14 cellular contexts compared by ENCODE assay signal in the genomic region with DNA sequence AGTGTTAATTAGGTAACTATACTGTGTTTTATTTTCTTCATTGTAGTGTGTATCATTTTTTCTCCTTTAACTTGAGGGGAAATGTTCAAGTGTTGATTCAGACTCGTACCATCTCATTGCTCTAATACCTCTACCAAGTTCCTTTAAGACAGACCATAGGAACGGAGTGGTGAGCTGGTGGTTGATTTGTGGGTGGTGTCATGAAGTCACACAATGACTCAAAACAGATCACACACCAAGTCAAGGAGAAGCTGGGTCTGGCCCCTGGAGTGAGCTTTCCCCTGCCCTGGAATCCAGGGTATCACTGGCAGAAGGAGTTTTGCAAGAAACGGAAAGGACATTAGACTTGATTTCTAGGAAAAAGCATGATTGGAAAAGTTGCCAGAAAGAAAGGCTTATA.
DNase-seq lines count a peak whose midpoint lies in the region; ATAC-seq and TF ChIP-seq lines count a peak whose summit lies in the region.
"Had no signal": no experiment of that assay in that cellular context is flagged by ENCODE, and none has a peak within 500 bp of the region (broad histone marks: within the 10 kb centered on the region; RNA-seq: fewer than 3 reads in every experiment).

No MANE protein-coding gene starts in this region.

- no peak for TF ChIP-seq CTCF in left lung (IDR thresholded peaks at IDR 0.05)

- H3K9me3 ChIP-seq in left lung = no peaks in the 10 kb centered on the region
- H3K9me3 ChIP-seq: lower lobe of right lung, prostate gland had no signal

- H3K9me3 Mint-ChIP-seq in activated T-helper 17 cell treated with anti-CD3 and anti-CD28 coated beads, Interleukin-2, amount 50 U/mL, for 72 hours = no peaks in the 10 kb centered on the region
- H3K9me3 Mint-ChIP-seq: CD4-positive, alpha-beta T cell had no signal

- H3K4me1 ChIP-seq in left lung = no peaks in the 10 kb centered on the region
- H3K4me1 ChIP-seq: prostate gland had no signal

- H3K4me3 ChIP-seq in left lung = no peak overlapping the region
- H3K4me3 ChIP-seq: lower lobe of right lung, prostate gland had no signal

- no peaks in the 10 kb centered on the region for H3K36me3 ChIP-seq in left lung
- H3K36me3 ChIP-seq: lower lobe of right lung, prostate gland had no signal

- no peaks in the 10 kb centered on the region for H3K27me3 Mint-ChIP-seq in activated T-helper 17 cell treated with anti-CD3 and anti-CD28 coated beads, Interleukin-2, amount 50 U/mL, for 72 hours
- H3K27me3 Mint-ChIP-seq: CD4-positive, alpha-beta T cell had no signal

- no peak overlapping the region for H3K27ac ChIP-seq in left lung
- H3K27ac ChIP-seq: lower lobe of right lung, prostate gland had no signal

- peak; percentile 29 for DNase-seq in stimulated activated naive CD4-positive, alpha-beta T cell treated with Interleukin-2 at 50 U/mL for 16 hours (lab: John Stamatoyannopoulos, UW)
- DNase-seq in stimulated activated naive CD4-positive, alpha-beta T cell (lab: John Stamatoyannopoulos, UW) = no peak
- no peak for DNase-seq in left lung
- DNase-seq: CD4-positive, alpha-beta T cell; H7; lower lobe of right lung; PC-3 had no signal

- peak overlapping the region; percentile 12 for H3K27ac Mint-ChIP-seq in activated T-helper 17 cell treated with anti-CD3 and anti-CD28 coated beads, Interleukin-2, amount 50 U/mL, for 72 hours
- H3K27ac Mint-ChIP-seq: CD4-positive, alpha-beta T cell; IgD-negative memory B cell had no signal

- no peaks in the 10 kb centered on the region for H3K36me3 Mint-ChIP-seq in activated T-helper 17 cell treated with anti-CD3 and anti-CD28 coated beads, Interleukin-2, amount 50 U/mL, for 72 hours (ENCODE audit: low read depth)

- H3K4me1 Mint-ChIP-seq in activated T-helper 17 cell treated with anti-CD3 and anti-CD28 coated beads, Interleukin-2, amount 50 U/mL, for 72 hours = peaks cover 11% of the 10 kb centered on the region

- H3K4me3 Mint-ChIP-seq in activated T-helper 17 cell treated with anti-CD3 and anti-CD28 coated beads, Interleukin-2, amount 50 U/mL, for 72 hours = peak overlapping the region; percentile 13
- H3K4me3 Mint-ChIP-seq: CD4-positive, alpha-beta T cell; IgD-negative memory B cell had no signal

- intact Hi-C loops in left lung (cut with DNase I) = no loop called here

- no peaks in the 10 kb centered on the region for H3K27me3 ChIP-seq in left lung

- ATAC-seq in activated T-helper 17 cell treated with anti-CD3 and anti-CD28 coated beads, Interleukin-2, amount 50 U/mL, for 72 hours (replicated peaks) = peak; percentile 76
- peak; percentile 25 for ATAC-seq in left lung
- no peak for ATAC-seq in HG02870 (IDR thresholded peaks at IDR 0.05; ENCODE audit: unreplicated experiment)
- ATAC-seq in HG02970 (IDR thresholded peaks at IDR 0.05; ENCODE audit: low FRiP score, unreplicated experiment) = no peak
- ATAC-seq in HG02840 (IDR thresholded peaks at IDR 0.05; ENCODE audit: low FRiP score, unreplicated experiment) = no peak
- ATAC-seq in GM21390 (IDR thresholded peaks at IDR 0.05; ENCODE audit: unreplicated experiment) = no peak
- ATAC-seq: PC-3 had no signal

Comparison
In these comparisons a context has a peak if more than half of its experiments do, and no peak if none do; other contexts are left out.
1. ATAC-seq: peak in activated T-helper 17 cell treated with anti-CD3 and anti-CD28 coated beads, Interleukin-2, amount 50 U/mL, for 72 hours (single experiment) and left lung (single experiment); none in HG02870 (single experiment), HG02970 (single experiment), HG02840 (single experiment) and GM21390 (single experiment).